25 cellular contexts compared by ENCODE assay signal in genomic region chr9:5460157-5460556, GRCh38. TPM values are rescaled to one million over a fixed set of nuclear protein-coding genes. Genes with fewer than 3 reads are reported as not detected.
DNase-seq lines count a peak whose midpoint lies in the region; ATAC-seq, FAIRE-seq and TF ChIP-seq lines count a peak whose summit lies in the region.
"Had no signal": no experiment of that assay in that cellular context is flagged by ENCODE, and none has a peak within 500 bp of the region (broad histone marks: within the 10 kb centered on the region; RNA-seq: fewer than 3 reads in every experiment).

No MANE protein-coding gene starts in this region.

- TF ChIP-seq POLR2A in GM12892 (IDR thresholded peaks at IDR 0.05; ENCODE audit: low read depth, low read length) = no peak

- no peaks in the 10 kb centered on the region for H3K9me3 ChIP-seq in naive thymus-derived CD4-positive, alpha-beta T cell (ENCODE audit: control insufficient read depth in 2 of 3, low read length in 3 of 3)
- H3K9me3 ChIP-seq: A549 had no signal

- H3K36me3 Mint-ChIP-seq in activated CD4-positive, alpha-beta T cell treated with anti-CD3 and anti-CD28 coated beads, Interleukin-2, amount 10 ng/mL, durations not matched to agents 7 days and 5 days (ENCODE audit: low read depth) = peaks cover 68% of the 10 kb centered on the region
- H3K36me3 Mint-ChIP-seq in activated CD4-positive, alpha-beta memory T cell treated with anti-CD3 and anti-CD28 coated beads, Interleukin-2, amount 10 ng/mL, durations not matched to agents 7 days and 5 days (ENCODE audit: low read depth) = peaks cover 63% of the 10 kb centered on the region
- H3K36me3 Mint-ChIP-seq in naive thymus-derived CD4-positive, alpha-beta T cell = peaks cover 7 to 67% (median 47%) of the 10 kb centered on the region in 5 donors

- H3K36me3 ChIP-seq in naive thymus-derived CD4-positive, alpha-beta T cell (ENCODE audit: control insufficient read depth in 2 of 3, insufficient read depth in 3 of 3, low read length in 3 of 3) = peaks cover 0 to 20% (median 8%) of the 10 kb centered on the region in 3 experiments

- H3K27ac Mint-ChIP-seq in activated CD4-positive, alpha-beta T cell treated with anti-CD3 and anti-CD28 coated beads, Interleukin-2, amount 10 ng/mL, durations not matched to agents 7 days and 5 days = peak overlapping the region; percentile 63
- H3K27ac Mint-ChIP-seq in activated CD4-positive, alpha-beta memory T cell treated with anti-CD3 and anti-CD28 coated beads, Interleukin-2, amount 10 ng/mL, durations not matched to agents 7 days and 5 days = peak overlapping the region; percentile 78
- H3K27ac Mint-ChIP-seq in naive thymus-derived CD4-positive, alpha-beta T cell = peak overlapping the region in 5 of 9 donors; percentile 22 to 78 (median 55)

- H3K27ac ChIP-seq in naive thymus-derived CD4-positive, alpha-beta T cell (ENCODE audit: low read depth, low read length) = no peak overlapping the region
- H3K27ac ChIP-seq: A549, VCaP had no signal

- CTCF ChIA-PET in activated CD4-positive, alpha-beta T cell treated with anti-CD3 and anti-CD28 coated beads, Interleukin-2, amount 10 ng/mL, durations not matched to agents 7 days and 5 days (lab: Charles Lee) = interaction anchor here (0.9 to 2.2 kb wide), 3 partner anchors 10 to 140 kb away, joined by 3 to 17 read pairs (median 3); partner anchors contain the start of gene CD274
- CTCF ChIA-PET in activated CD4-positive, alpha-beta memory T cell treated with anti-CD3 and anti-CD28 coated beads, Interleukin-2, amount 10 ng/mL, durations not matched to agents 7 days and 5 days (lab: Charles Lee) = interaction anchor here (1.2 to 3.7 kb wide), 3 partner anchors 10 to 130 kb away, joined by 4 to 18 read pairs (median 5); partner anchors contain the start of gene CD274
- CTCF ChIA-PET in naive thymus-derived CD4-positive, alpha-beta T cell (lab: Charles Lee) = no interaction called here

- H3K9me3 Mint-ChIP-seq in activated CD4-positive, alpha-beta T cell treated with anti-CD3 and anti-CD28 coated beads, Interleukin-2, amount 10 ng/mL, durations not matched to agents 7 days and 5 days = no peaks in the 10 kb centered on the region
- no peaks in the 10 kb centered on the region for H3K9me3 Mint-ChIP-seq in activated CD4-positive, alpha-beta memory T cell treated with anti-CD3 and anti-CD28 coated beads, Interleukin-2, amount 10 ng/mL, durations not matched to agents 7 days and 5 days
- peaks cover 0 to 1% (median 0%) of the 10 kb centered on the region in 11 donors for H3K9me3 Mint-ChIP-seq in naive thymus-derived CD4-positive, alpha-beta T cell

- no peaks in the 10 kb centered on the region for H3K27me3 ChIP-seq in naive thymus-derived CD4-positive, alpha-beta T cell (ENCODE audit: control insufficient read depth in 2 of 2, insufficient read depth in 2 of 2, low read length in 2 of 2)
- H3K27me3 ChIP-seq: BLaER1 treated with 17β-estradiol and CSF1 and Interleukin-3, amounts not matched to agents 10 nM and 100 nM had no signal

- FAIRE-seq in GM12892 (lab: Jason Lieb, UNC) = peak; percentile 70
- FAIRE-seq: A549, D721Med, frontal cortex, kidney had no signal

- no peak overlapping the region for H3K4me3 ChIP-seq in naive thymus-derived CD4-positive, alpha-beta T cell (ENCODE audit: low read length)
- H3K4me3 ChIP-seq: A549; BLaER1 treated with 17β-estradiol and CSF1 and Interleukin-3, amounts not matched to agents 10 nM and 100 nM; lung had no signal

- H3K4me1 ChIP-seq in naive thymus-derived CD4-positive, alpha-beta T cell (ENCODE audit: control insufficient read depth in 2 of 2, insufficient read depth in 2 of 2, low read length in 2 of 2) = no peaks in the 10 kb centered on the region

- intact Hi-C loops in naive thymus-derived CD4-positive, alpha-beta T cell (cut with micrococcal nuclease) = no loop called here

- no peak for DNase-seq in activated CD4-positive, alpha-beta T cell treated with anti-CD3 and anti-CD28 coated beads, Interleukin-2, amount 10 ng/mL, durations not matched to agents 7 days and 5 days
- no peak for DNase-seq in activated CD4-positive, alpha-beta T cell treated with anti-CD3 and anti-CD28 coated beads for 4 hours
- DNase-seq in GM12892 (ENCODE audit: insufficient read length) = no peak
- DNase-seq in activated CD4-positive, alpha-beta memory T cell treated with anti-CD3 and anti-CD28 coated beads, Interleukin-2, amount 10 ng/mL, durations not matched to agents 7 days and 5 days = no peak
- DNase-seq in naive thymus-derived CD4-positive, alpha-beta T cell = no peak
- DNase-seq: activated naive CD4-positive, alpha-beta T cell treated with Interleukin-2 at 50 U/mL for 16 hours; cerebellar nuclear complex; kidney; NCI-H1436 treated with DMSO at 0.1 percent for 48 hours; NCI-H2171 treated with DMSO at 0.1 percent for 48 hours; NCI-H526 treated with DMSO at 0.1 percent for 48 hours; nucleus accumbens; retina; stimulated activated CD4-positive, alpha-beta T cell treated with anti-CD3 and anti-CD28 coated beads, Interleukin-4, amount 100 ng/mL, for 24 hours had no signal

- H3K4me3 Mint-ChIP-seq in activated CD4-positive, alpha-beta T cell treated with anti-CD3 and anti-CD28 coated beads, Interleukin-2, amount 10 ng/mL, durations not matched to agents 7 days and 5 days = no peak overlapping the region
- peak overlapping the region; percentile 31 for H3K4me3 Mint-ChIP-seq in activated CD4-positive, alpha-beta memory T cell treated with anti-CD3 and anti-CD28 coated beads, Interleukin-2, amount 10 ng/mL, durations not matched to agents 7 days and 5 days
- H3K4me3 Mint-ChIP-seq in naive thymus-derived CD4-positive, alpha-beta T cell = peak overlapping the region in 1 of 10 donors; percentile 66

- ATAC-seq in naive thymus-derived CD4-positive, alpha-beta T cell = no peak
- ATAC-seq in GM21576 (IDR thresholded peaks at IDR 0.05; ENCODE audit: unreplicated experiment) (no peak), HG03565 (IDR thresholded peaks at IDR 0.05; ENCODE audit: unreplicated experiment) (no peak), GM21515 (IDR thresholded peaks at IDR 0.05; ENCODE audit: unreplicated experiment) (no peak)
- ATAC-seq: A549, esophagus mucosa, Right ventricle myocardium inferior had no signal

- POLR2A ChIA-PET in activated CD4-positive, alpha-beta T cell treated with anti-CD3 and anti-CD28 coated beads, Interleukin-2, amount 10 ng/mL, durations not matched to agents 7 days and 5 days (lab: Charles Lee) = no interaction called here
- POLR2A ChIA-PET in activated CD4-positive, alpha-beta memory T cell treated with anti-CD3 and anti-CD28 coated beads, Interleukin-2, amount 10 ng/mL, durations not matched to agents 7 days and 5 days (lab: Charles Lee) = interaction anchor here (0.6 to 3.9 kb wide), 7 partner anchors 8 to 781 kb away, joined by 3 to 29 read pairs (median 8); partner anchors contain the start of genes CD274, CDC37L1, PDCD1LG2 and PLGRKT
- POLR2A ChIA-PET in naive thymus-derived CD4-positive, alpha-beta T cell (lab: Charles Lee) = interaction anchor here (0.7 to 1.0 kb wide), 2 partner anchors 168 to 953 kb away, joined by 3 read pairs; partner anchors contain the start of gene UHRF2

- peaks cover 56% of the 10 kb centered on the region for H3K4me1 Mint-ChIP-seq in activated CD4-positive, alpha-beta T cell treated with anti-CD3 and anti-CD28 coated beads, Interleukin-2, amount 10 ng/mL, durations not matched to agents 7 days and 5 days
- peaks cover 47% of the 10 kb centered on the region for H3K4me1 Mint-ChIP-seq in activated CD4-positive, alpha-beta memory T cell treated with anti-CD3 and anti-CD28 coated beads, Interleukin-2, amount 10 ng/mL, durations not matched to agents 7 days and 5 days
- peaks cover 3 to 50% (median 8%) of the 10 kb centered on the region in 7 donors for H3K4me1 Mint-ChIP-seq in naive thymus-derived CD4-positive, alpha-beta T cell

- H3K27me3 Mint-ChIP-seq in activated CD4-positive, alpha-beta T cell treated with anti-CD3 and anti-CD28 coated beads, Interleukin-2, amount 10 ng/mL, durations not matched to agents 7 days and 5 days = no peaks in the 10 kb centered on the region
- no peaks in the 10 kb centered on the region for H3K27me3 Mint-ChIP-seq in activated CD4-positive, alpha-beta memory T cell treated with anti-CD3 and anti-CD28 coated beads, Interleukin-2, amount 10 ng/mL, durations not matched to agents 7 days and 5 days
- H3K27me3 Mint-ChIP-seq in naive thymus-derived CD4-positive, alpha-beta T cell = no peaks in the 10 kb centered on the region

RNA-seq across cellular contexts. Expression of gene CD274, which starts 9.8 kb away (rescaled TPM):
- total RNA-seq in activated CD4-positive, alpha-beta T cell treated with anti-CD3 and anti-CD28 coated beads, Interleukin-2, amount 10 ng/mL, durations not matched to agents 7 days and 5 days = 10 to 100 TPM; 10.5 to 10.7 TPM
- 18.5 TPM for polyA plus RNA-seq in GM12892 (2012; ENCODE audit: missing spikeins)
- 10 to 100 TPM; 12.4 to 12.6 TPM for total RNA-seq in activated CD4-positive, alpha-beta memory T cell treated with anti-CD3 and anti-CD28 coated beads, Interleukin-2, amount 10 ng/mL, durations not matched to agents 7 days and 5 days
- 10 to 100 TPM in 1 of 5 experiments, 1 to 10 TPM in 4; 2.9 to 38.7 (median 7.8) TPM for total RNA-seq in naive thymus-derived CD4-positive, alpha-beta T cell
- polyA plus RNA-seq in naive thymus-derived CD4-positive, alpha-beta T cell = 1 to 10 TPM; 2.0 to 3.1 TPM

RNA-seq across cellular contexts. Expression of gene PLGRKT, which starts 22.4 kb away (rescaled TPM):
- 10 to 100 TPM; 35.0 to 35.7 TPM for total RNA-seq in activated CD4-positive, alpha-beta T cell treated with anti-CD3 and anti-CD28 coated beads, Interleukin-2, amount 10 ng/mL, durations not matched to agents 7 days and 5 days
- 51.3 TPM for polyA plus RNA-seq in GM12892 (2012; ENCODE audit: missing spikeins)
- 10 to 100 TPM; 32.0 TPM for total RNA-seq in activated CD4-positive, alpha-beta memory T cell treated with anti-CD3 and anti-CD28 coated beads, Interleukin-2, amount 10 ng/mL, durations not matched to agents 7 days and 5 days
- 10 to 100 TPM; 15.8 to 31.7 (median 16.8) TPM for total RNA-seq in naive thymus-derived CD4-positive, alpha-beta T cell
- 10 to 100 TPM; 41.9 to 79.6 TPM for polyA plus RNA-seq in naive thymus-derived CD4-positive, alpha-beta T cell

RNA-seq across cellular contexts. Expression of gene PDCD1LG2, which starts 50.2 kb away (rescaled TPM):
- 1 to 10 TPM; 2.2 TPM for total RNA-seq in activated CD4-positive, alpha-beta T cell treated with anti-CD3 and anti-CD28 coated beads, Interleukin-2, amount 10 ng/mL, durations not matched to agents 7 days and 5 days
- polyA plus RNA-seq in GM12892 (2012; ENCODE audit: missing spikeins) = 2.1 TPM
- 1 to 10 TPM; 4.1 to 4.8 TPM for total RNA-seq in activated CD4-positive, alpha-beta memory T cell treated with anti-CD3 and anti-CD28 coated beads, Interleukin-2, amount 10 ng/mL, durations not matched to agents 7 days and 5 days
- total RNA-seq in naive thymus-derived CD4-positive, alpha-beta T cell = 1 to 10 TPM in 1 of 5 experiments, under 1 TPM in 4; 0.16 to 7.4 (median 0.32) TPM
- polyA plus RNA-seq in naive thymus-derived CD4-positive, alpha-beta T cell = not detected
